10 cellular contexts compared by ENCODE assay signal in the genomic region with DNA sequence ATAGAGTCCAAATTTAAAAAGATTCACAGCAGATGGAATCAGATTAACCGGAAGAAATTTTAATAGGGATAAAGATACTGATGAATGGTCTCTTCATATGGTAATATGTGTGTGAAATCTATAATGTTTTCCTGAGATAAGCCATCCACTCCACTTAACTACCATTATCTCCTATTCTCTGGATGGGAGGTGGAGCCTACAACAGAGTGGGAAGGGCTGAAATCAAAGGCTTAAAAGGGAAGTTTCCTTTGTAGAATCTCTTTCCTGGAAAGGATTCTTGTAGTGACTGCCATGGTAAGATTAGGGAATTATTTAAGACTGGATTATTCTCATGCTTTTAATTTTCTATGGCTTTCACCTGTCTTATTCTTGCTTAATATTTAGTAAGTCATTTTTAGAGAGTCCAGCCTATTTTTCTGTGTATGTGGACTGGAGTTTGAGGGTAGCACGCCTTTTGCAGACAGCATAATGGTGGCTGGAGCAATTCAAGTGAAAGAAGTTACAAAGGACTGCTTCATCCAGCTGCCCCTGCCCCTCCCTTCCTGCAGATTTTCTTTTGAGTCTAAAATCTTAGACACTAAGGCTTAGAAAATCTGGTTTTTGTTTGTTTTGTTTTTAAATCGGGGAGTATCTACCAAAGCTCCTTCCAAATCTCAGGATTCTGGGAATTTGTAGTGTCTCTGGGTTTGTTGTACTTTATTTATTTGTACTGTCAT. TPM values are rescaled to one million over a fixed set of nuclear protein-coding genes. Genes with fewer than 3 reads are reported as not detected.
DNase-seq lines count a peak whose midpoint lies in the region; ATAC-seq and TF ChIP-seq lines count a peak whose summit lies in the region.
"Had no signal": no experiment of that assay in that cellular context is flagged by ENCODE, and none has a peak within 500 bp of the region (broad histone marks: within the 10 kb centered on the region; RNA-seq: fewer than 3 reads in every experiment).

No MANE protein-coding gene starts in this region.

- in situ Hi-C loops in GM23248 (cut with MboI), result no loop called here

- no peak overlapping the region for H3K4me3 ChIP-seq in GM23248
- H3K4me3 ChIP-seq in iPS-18a (ENCODE audit: low read length), result peak overlapping the region; percentile 62
- H3K4me3 ChIP-seq in psoas muscle, result no peak overlapping the region
- no peak overlapping the region for H3K4me3 ChIP-seq in lower leg skin (ENCODE audit: low read depth, poor library complexity, severe bottlenecking)

- peaks cover 39% of the 10 kb centered on the region for H3K79me2 ChIP-seq in GM23248 (ENCODE audit: insufficient read depth)

- DNase-seq in GM23248 (no peak), psoas muscle (no peak), UCSD-AML1 (lab: John Stamatoyannopoulos, UW; ENCODE audit: unreplicated experiment) (no peak), lower leg skin (ENCODE audit: low spot score in 2 of 2) (no peak)
- DNase-seq in activated CD8-positive, alpha-beta T cell treated with anti-CD3 and anti-CD28 coated beads, Interleukin-2, amount 10 ng/mL, durations not matched to agents 7 days and 5 days, result no peak
- DNase-seq: NCI-H187 treated with DMSO at 0.1 percent for 48 hours had no signal

- no peak overlapping the region for H3K4me3 Mint-ChIP-seq in activated CD8-positive, alpha-beta T cell treated with anti-CD3 and anti-CD28 coated beads, Interleukin-2, amount 10 ng/mL, durations not matched to agents 7 days and 5 days

- H3K4me1 Mint-ChIP-seq in activated CD8-positive, alpha-beta T cell treated with anti-CD3 and anti-CD28 coated beads, Interleukin-2, amount 10 ng/mL, durations not matched to agents 7 days and 5 days (ENCODE audit: low read depth), result peaks cover 51% of the 10 kb centered on the region

- H3K36me3 ChIP-seq in GM23248 (ENCODE audit: low read depth), result peaks cover 48% of the 10 kb centered on the region
- H3K36me3 ChIP-seq in iPS-18a (ENCODE audit: control insufficient read depth, low read depth, low read length), result peaks cover 43% of the 10 kb centered on the region
- H3K36me3 ChIP-seq in psoas muscle (ENCODE audit: insufficient read depth in 1 of 2, low read depth in 1 of 2), result peaks cover 4 to 97% of the 10 kb centered on the region in 2 donors

- no peak for TF ChIP-seq POLR2A in lower leg skin (IDR thresholded peaks at IDR 0.05)

- 45 to 58% methylated on average over 3 of the region's 3 CpGs for WGBS in GM23248 (ENCODE audit: low coverage in 1 of 2, low lambda C conversion rate in 2 of 2, missing lambda C conversion rate in 2 of 2), 2 experiments
- WGBS in psoas muscle, 3 donors, result 79 to 80% (median 80%) methylated on average over 3 of the region's 3 CpGs
- 56 to 62% methylated on average over 3 of the region's 3 CpGs for WGBS in lower leg skin, 2 donors

- H3K27me3 ChIP-seq in GM23248 (replicated peaks; ENCODE audit: insufficient read depth), result no peaks in the 10 kb centered on the region
- H3K27me3 ChIP-seq in iPS-18a (ENCODE audit: control insufficient read depth, insufficient read depth, low read length), result no peaks in the 10 kb centered on the region
- no peaks in the 10 kb centered on the region for H3K27me3 ChIP-seq in psoas muscle (ENCODE audit: insufficient read depth in 3 of 3, low read length in 2 of 3)

- CTCF ChIA-PET in activated CD8-positive, alpha-beta T cell treated with anti-CD3 and anti-CD28 coated beads, Interleukin-2, amount 10 ng/mL, durations not matched to agents 7 days and 5 days (lab: Charles Lee), result interaction anchor here (1.0 to 1.4 kb wide), 3 partner anchors 21 to 245 kb away, joined by 3 read pairs; no protein-coding TSS in a partner anchor

- no peaks in the 10 kb centered on the region for H3K27me3 Mint-ChIP-seq in activated CD8-positive, alpha-beta T cell treated with anti-CD3 and anti-CD28 coated beads, Interleukin-2, amount 10 ng/mL, durations not matched to agents 7 days and 5 days (ENCODE audit: low read depth)

- peak overlapping the region; percentile 13 for H3K4me2 ChIP-seq in GM23248 (ENCODE audit: unreplicated experiment)

- H3K9me3 Mint-ChIP-seq in activated CD8-positive, alpha-beta T cell treated with anti-CD3 and anti-CD28 coated beads, Interleukin-2, amount 10 ng/mL, durations not matched to agents 7 days and 5 days (ENCODE audit: insufficient read depth), result no peaks in the 10 kb centered on the region
- H3K9me3 Mint-ChIP-seq: activated T-helper 2 cell treated with anti-CD3 and anti-CD28 coated beads, Interferon-gamma antibody, Interleukin-2, Interleukin-4, amounts not matched to agents 10 μg/mL and 5 μg/mL and 100 μg/mL, durations not matched to agents 14 hours and 24 hours and 36 hours had no signal

- H3F3A ChIP-seq in GM23248 (ENCODE audit: insufficient read depth), result peaks cover 27% of the 10 kb centered on the region

- H3K27ac ChIP-seq in GM23248 (peak overlapping the region; percentile 56; the same call in 1 of the 2 replicates), iPS-18a (ENCODE audit: low read length) (peak overlapping the region; percentile 95), psoas muscle (peak overlapping the region; percentile 25)

- H3K27ac Mint-ChIP-seq in activated CD8-positive, alpha-beta T cell treated with anti-CD3 and anti-CD28 coated beads, Interleukin-2, amount 10 ng/mL, durations not matched to agents 7 days and 5 days, result peak overlapping the region; percentile 20
- H3K27ac Mint-ChIP-seq: activated T-helper 2 cell treated with anti-CD3 and anti-CD28 coated beads, Interferon-gamma antibody, Interleukin-2, Interleukin-4, amounts not matched to agents 10 μg/mL and 5 μg/mL and 100 μg/mL, durations not matched to agents 14 hours and 24 hours and 36 hours had no signal

- no peaks in the 10 kb centered on the region for H3K9me2 ChIP-seq in GM23248 (ENCODE audit: insufficient read depth)

- TF ChIP-seq CTCF in psoas muscle (IDR thresholded peaks at IDR 0.05) (no peak), lower leg skin (IDR thresholded peaks at IDR 0.05) (no peak)

- no peak overlapping the region for H2AFZ ChIP-seq in GM23248

- H3K9ac ChIP-seq in GM23248 (peak overlapping the region; percentile 35; the same call in 1 of the 2 replicates), iPS-18a (ENCODE audit: low read length) (peak overlapping the region; percentile 83)

- no peak for ATAC-seq in activated CD8-positive, alpha-beta T cell treated with anti-CD3 and anti-CD28 coated beads, Interleukin-2, amount 10 ng/mL, durations not matched to agents 7 days and 5 days
- no peak for ATAC-seq in psoas muscle
- no peak for ATAC-seq in GM19395 (IDR thresholded peaks at IDR 0.05; ENCODE audit: unreplicated experiment)
- ATAC-seq in HG03442 (IDR thresholded peaks at IDR 0.05; ENCODE audit: unreplicated experiment), result no peak

- H3K9me3 ChIP-seq in GM23248 (ENCODE audit: low read depth), result no peaks in the 10 kb centered on the region
- no peaks in the 10 kb centered on the region for H3K9me3 ChIP-seq in iPS-18a (ENCODE audit: control insufficient read depth, low read depth, low read length)
- no peaks in the 10 kb centered on the region for H3K9me3 ChIP-seq in psoas muscle

- POLR2A ChIA-PET in activated CD8-positive, alpha-beta T cell treated with anti-CD3 and anti-CD28 coated beads, Interleukin-2, amount 10 ng/mL, durations not matched to agents 7 days and 5 days (lab: Charles Lee), result interaction anchor here (0.9 to 1.8 kb wide), 3 partner anchors 18 to 107 kb away, joined by 3 to 4 read pairs (median 3); partner anchors contain the start of genes KAT7 and SLC35B1

- no peaks in the 10 kb centered on the region for H4K20me1 ChIP-seq in GM23248 (ENCODE audit: insufficient read depth)

- H3K4me1 ChIP-seq in GM23248 (ENCODE audit: insufficient read depth), result peaks cover 26% of the 10 kb centered on the region
- peaks cover 52% of the 10 kb centered on the region for H3K4me1 ChIP-seq in iPS-18a (ENCODE audit: control insufficient read depth, low read depth, low read length)
- H3K4me1 ChIP-seq in psoas muscle, result peaks cover 23% of the 10 kb centered on the region

- H3K36me3 Mint-ChIP-seq in activated CD8-positive, alpha-beta T cell treated with anti-CD3 and anti-CD28 coated beads, Interleukin-2, amount 10 ng/mL, durations not matched to agents 7 days and 5 days (ENCODE audit: low read depth), result peaks cover 67% of the 10 kb centered on the region

- intact Hi-C loops in psoas muscle (cut with DNase I), result no loop called here
- intact Hi-C loops in lower leg skin (cut with DNase I; ENCODE audit: low total_unique reads), result no loop called here

RNA-seq across cellular contexts. Expression of gene KAT7, which starts 26.5 kb away (rescaled TPM):
- total RNA-seq in GM23248 (2014; rRNA removed; shearing (Covaris generic)), result 20.9 and 41.9 TPM in 2 replicates
- polyA plus RNA-seq in GM23248 (2016; fragmentation: Nextera tagmentation; extraction: Ambion mirVana), result 27.0 and 27.5 TPM in 2 replicates
- total RNA-seq in activated CD8-positive, alpha-beta T cell treated with anti-CD3 and anti-CD28 coated beads, Interleukin-2, amount 10 ng/mL, durations not matched to agents 7 days and 5 days, result 10 to 100 TPM; 75.8 to 76.0 TPM
- 10 to 100 TPM; 27.6 to 60.7 (median 54.7) TPM for total RNA-seq in psoas muscle
- 10 to 100 TPM; 15.4 to 34.1 (median 16.5) TPM for polyA plus RNA-seq in psoas muscle
- 10 to 100 TPM; 39.3 to 71.0 (median 51.7) TPM for total RNA-seq in lower leg skin

RNA-seq across cellular contexts. Expression of gene TAC4, which starts 32.9 kb away (rescaled TPM):
- total RNA-seq in GM23248 (2014; rRNA removed; shearing (Covaris generic)), result not detected in 2 replicates
- polyA plus RNA-seq in GM23248 (2016; fragmentation: Nextera tagmentation; extraction: Ambion mirVana) (not detected in 2 replicates), psoas muscle (not detected)
- total RNA-seq in activated CD8-positive, alpha-beta T cell treated with anti-CD3 and anti-CD28 coated beads, Interleukin-2, amount 10 ng/mL, durations not matched to agents 7 days and 5 days, result not detected
- total RNA-seq in psoas muscle (not detected), lower leg skin (not detected)
- total RNA-seq: activated T-helper 2 cell treated with anti-CD3 and anti-CD28 coated beads, Interferon-gamma antibody, Interleukin-2, Interleukin-4, amounts not matched to agents 10 μg/mL and 5 μg/mL and 100 μg/mL, durations not matched to agents 14 hours and 24 hours and 36 hours had no signal

RNA-seq across cellular contexts. Expression of gene FAM117A, which starts 51.0 kb away (rescaled TPM):
- total RNA-seq in GM23248 (2014; rRNA removed; shearing (Covaris generic)), result 4.0 and 10.2 TPM in 2 replicates
- polyA plus RNA-seq in GM23248 (2016; fragmentation: Nextera tagmentation; extraction: Ambion mirVana) (1.8 and 2.1 TPM in 2 replicates), psoas muscle (1 to 10 TPM; 1.8 to 2.7 (median 2.1) TPM)
- total RNA-seq in activated CD8-positive, alpha-beta T cell treated with anti-CD3 and anti-CD28 coated beads, Interleukin-2, amount 10 ng/mL, durations not matched to agents 7 days and 5 days, result 10 to 100 TPM; 20.8 to 23.5 TPM
- total RNA-seq in psoas muscle (1 to 10 TPM in 3 of 4 donors, under 1 TPM in 1; 0.71 to 5.1 (median 2.2) TPM), lower leg skin (10 to 100 TPM; 21.8 to 39.7 (median 26.4) TPM)

Comparison
In these comparisons a context has a peak if more than half of its experiments do, and no peak if none do; other contexts are left out.
1. H3K27ac ChIP-seq: peak in every context shown above with its lines; median percentile 95 in iPS-18a; 56 in GM23248; 25 in psoas muscle.